In genomic region chr7:28724563-28724962, GRCh38 we compare ENCODE assay signal across 21 cellular contexts.
A peak's percentile ranks its signal among the peaks of the same experiment; 100 is the strongest.
DNase-seq lines count a peak whose midpoint lies in the region; ATAC-seq and TF ChIP-seq lines count a peak whose summit lies in the region.
"Had no signal": no experiment of that assay in that cellular context is flagged by ENCODE, and none has a peak within 500 bp of the region (broad histone marks: within the 10 kb centered on the region; RNA-seq: fewer than 3 reads in every experiment).

No MANE protein-coding gene starts in this region.

- no peaks in the 10 kb centered on the region for H4K20me1 ChIP-seq in osteoblast (ENCODE audit: insufficient read depth, low read length)
- H4K20me1 ChIP-seq: BLaER1 treated with 17β-estradiol and CSF1 and Interleukin-3, amounts not matched to agents 10 nM and 100 nM had no signal

- H2AFZ ChIP-seq in osteoblast (ENCODE audit: low read length), result no peak overlapping the region
- H2AFZ ChIP-seq: GM23338 had no signal

- H3K9me3 ChIP-seq in left ventricle myocardium inferior (replicated peaks) (no peaks in the 10 kb centered on the region), osteoblast (ENCODE audit: low read depth, low read length) (no peaks in the 10 kb centered on the region), tibial artery (no peaks in the 10 kb centered on the region)
- H3K9me3 ChIP-seq: A549; BE2C; BLaER1 treated with 17β-estradiol and CSF1 and Interleukin-3, amounts not matched to agents 10 nM and 100 nM had no signal

- no peak overlapping the region for H3K4me2 ChIP-seq in osteoblast (ENCODE audit: insufficient read depth, low read length)
- H3K4me2 ChIP-seq: A549, GM23338 had no signal

- no peak for ATAC-seq in Right ventricle myocardium superior (ENCODE audit: poor library complexity)
- ATAC-seq: A549, GM23338 had no signal

- H3K27me3 ChIP-seq in left ventricle myocardium inferior (ENCODE audit: low read depth) (no peaks in the 10 kb centered on the region), dorsolateral prefrontal cortex (no peaks in the 10 kb centered on the region), osteoblast (ENCODE audit: insufficient read depth, low read length) (no peaks in the 10 kb centered on the region), tibial artery (no peaks in the 10 kb centered on the region)
- H3K27me3 ChIP-seq: BE2C; BLaER1 treated with 17β-estradiol and CSF1 and Interleukin-3, amounts not matched to agents 10 nM and 100 nM had no signal

- H3K4me3 ChIP-seq in left ventricle myocardium inferior (no peak overlapping the region), dorsolateral prefrontal cortex (no peak overlapping the region), osteoblast (ENCODE audit: insufficient read depth, low read length) (no peak overlapping the region), tibial artery (no peak overlapping the region)
- H3K4me3 ChIP-seq: A549; BLaER1 treated with 17β-estradiol and CSF1 and Interleukin-3, amounts not matched to agents 10 nM and 100 nM; GM23338 had no signal

- intact Hi-C loops in left ventricle myocardium inferior (cut with micrococcal nuclease), result no loop called here
- intact Hi-C loops in Right ventricle myocardium superior (cut with DNase I), result no loop called here
- intact Hi-C loops in dorsolateral prefrontal cortex (cut with DNase I), result no loop called here
- intact Hi-C loops in tibial artery (cut with DNase I; ENCODE audit: low total_unique reads), result no loop called here

- H3K4me1 ChIP-seq in left ventricle myocardium inferior (peaks cover 37% of the 10 kb centered on the region), osteoblast (ENCODE audit: insufficient read depth, low read length) (peaks cover 17% of the 10 kb centered on the region), tibial artery (peaks cover 0 to 24% (median 11%) of the 10 kb centered on the region in 4 donors)

- DNase-seq in left ventricle myocardium inferior (no peak), Right ventricle myocardium superior (no peak), dorsolateral prefrontal cortex (no peak), osteoblast (ENCODE audit: insufficient read length, low spot score, missing footprints) (peak; percentile 60), tibial artery (no peak), nucleus accumbens (lab: John Stamatoyannopoulos, UW) (no peak), NCI-H526 (lab: John Stamatoyannopoulos, UW) (no peak)
- DNase-seq: 8988T; ACHN; AML-193; BE2C; CD4-positive, alpha-beta T cell; CD8-positive, alpha-beta memory T cell; DMS53; DMS79 treated with DMSO at 0.1 percent for 48 hours; GF-D8; H9; HFFc6 had no signal

- TF ChIP-seq CTCF in left ventricle myocardium inferior (IDR thresholded peaks at IDR 0.05; ENCODE audit: borderline replicate concordance) (no peak), dorsolateral prefrontal cortex (IDR thresholded peaks at IDR 0.05 in 54 of 56, conservative IDR thresholded peaks at IDR 0.05 in 2 of 56; ENCODE audit: low read depth in 1 of 56, partially characterized antibody in 56 of 56) (no peak), osteoblast (IDR thresholded peaks at IDR 0.05; ENCODE audit: extremely low read depth, low read depth, low read length) (no peak), tibial artery (IDR thresholded peaks at IDR 0.05) (no peak)

- H3K27ac ChIP-seq in left ventricle myocardium inferior (replicated peaks) (peak overlapping the region; percentile 31), dorsolateral prefrontal cortex (peak overlapping the region in 46 of 59 donors; percentile 6 to 92 (median 72)), osteoblast (ENCODE audit: low read depth, low read length) (no peak overlapping the region), tibial artery (no peak overlapping the region)
- H3K27ac ChIP-seq: A549; BLaER1 treated with 17β-estradiol and CSF1 and Interleukin-3, amounts not matched to agents 10 nM and 100 nM had no signal

- H3K79me2 ChIP-seq in osteoblast (ENCODE audit: insufficient read depth, low read length), result no peaks in the 10 kb centered on the region

- H3K36me3 ChIP-seq in left ventricle myocardium inferior (peaks cover 29% of the 10 kb centered on the region), osteoblast (ENCODE audit: insufficient read depth, low read length) (no peaks in the 10 kb centered on the region), tibial artery (peaks cover 0 to 12% (median 0%) of the 10 kb centered on the region in 3 donors)
- H3K36me3 ChIP-seq: BE2C had no signal

Comparison
In these comparisons a context has a peak if more than half of its experiments do, and no peak if none do; other contexts are left out.
1. H3K27ac ChIP-seq: peak in left ventricle myocardium inferior (single experiment) and dorsolateral prefrontal cortex (46 of 59); none in osteoblast (single experiment) and tibial artery (0 of 2).